11 cellular contexts compared by ENCODE assay signal in genomic region chr6:75546401-75546800, GRCh38. TPM values are rescaled to one million over a fixed set of nuclear protein-coding genes. Genes with fewer than 3 reads are reported as not detected.
DNase-seq lines count a peak whose midpoint lies in the region; ATAC-seq, FAIRE-seq and TF ChIP-seq lines count a peak whose summit lies in the region.
"Had no signal": no experiment of that assay in that cellular context is flagged by ENCODE, and none has a peak within 500 bp of the region (broad histone marks: within the 10 kb centered on the region; RNA-seq: fewer than 3 reads in every experiment).

No MANE protein-coding gene starts in this region.

- H3K9me3 ChIP-seq in adipocyte (ENCODE audit: control insufficient read depth, low read length) (no peaks in the 10 kb centered on the region), lung (ENCODE audit: control insufficient read depth in 2 of 2, insufficient read depth in 1 of 2, low read length in 1 of 2) (no peaks in the 10 kb centered on the region)

- H3K4me3 ChIP-seq in adipocyte (ENCODE audit: low read length): no peak overlapping the region
- H3K4me3 ChIP-seq in lung: no peak overlapping the region

- H3K9ac ChIP-seq in adipocyte (ENCODE audit: low read length): peak overlapping the region; percentile 57

- TF ChIP-seq CTCF in D721Med (IDR thresholded peaks at IDR 0.05; ENCODE audit: insufficient read depth, missing control alignments): peak; percentile 27
- no peak for TF ChIP-seq CTCF in lung (IDR thresholded peaks at IDR 0.05; ENCODE audit: control extremely low read depth, extremely low read depth)

- no peak for DNase-seq in D721Med (ENCODE audit: insufficient read length, low spot score)
- DNase-seq in adipocyte (ENCODE audit: low read depth): peak; percentile 79
- DNase-seq in lung (ENCODE audit: low spot score): no peak
- no peak for DNase-seq in NCI-H2227 treated with DMSO at 0.1 percent for 48 hours (lab: John Stamatoyannopoulos, UW)
- DNase-seq in C1 segment of cervical spinal cord (lab: John Stamatoyannopoulos, UW): no peak
- DNase-seq in frontal cortex (ENCODE audit: low spot score in 2 of 2): no peak
- DNase-seq in HK-2 (ENCODE audit: unreplicated experiment): no peak
- DNase-seq: activated CD8-positive, alpha-beta memory T cell treated with anti-CD3 and anti-CD28 coated beads, Interleukin-2, amount 50 U/mL, for 48 hours; NCI-H510A; nephron progenitor cell had no signal

- H3K36me3 ChIP-seq in adipocyte (ENCODE audit: control insufficient read depth, insufficient read depth, low read length, severe bottlenecking): no peaks in the 10 kb centered on the region
- H3K36me3 ChIP-seq in lung (ENCODE audit: control insufficient read depth in 2 of 2, insufficient read depth in 2 of 2, low read length in 2 of 2): no peaks in the 10 kb centered on the region

- 33 to 46% methylated on average over 2 of the region's 2 CpGs for WGBS in lung, 2 donors

- FAIRE-seq in D721Med (lab: Jason Lieb, UNC) (peak; percentile 29), frontal cortex (lab: Jason Lieb, UNC) (no peak)

- H3K27me3 ChIP-seq in adipocyte (replicated peaks; ENCODE audit: control insufficient read depth, insufficient read depth, low read length) (no peaks in the 10 kb centered on the region), lung (ENCODE audit: control insufficient read depth, insufficient read depth) (no peaks in the 10 kb centered on the region)

- ATAC-seq in HG03354 (IDR thresholded peaks at IDR 0.05; ENCODE audit: poor library complexity, severe bottlenecking, unreplicated experiment) (peak; percentile 66), lung (ENCODE audit: insufficient read depth, low FRiP score) (peak; percentile 34)

- H3K4me1 ChIP-seq in adipocyte (ENCODE audit: control insufficient read depth, insufficient read depth, low read length) (peaks cover 10% of the 10 kb centered on the region), lung (ENCODE audit: control insufficient read depth in 2 of 2, insufficient read depth in 2 of 2, low read length in 2 of 2) (no peaks in the 10 kb centered on the region)

- H3K27ac ChIP-seq in lung (ENCODE audit: low read depth in 1 of 2, low read length in 1 of 2): no peak overlapping the region

RNA-seq across cellular contexts. Expression of gene FILIP1, which starts 52.8 kb away (rescaled TPM):
- total RNA-seq in lung (10 to 100 TPM; 16.5 to 24.1 TPM), frontal cortex (2.9 TPM)
- polyA plus RNA-seq in lung: 1 to 10 TPM; 5.6 to 5.7 TPM

RNA-seq across cellular contexts. Expression of gene SENP6, which starts 55.3 kb away (rescaled TPM):
- total RNA-seq in lung (100 to 1,000 TPM in 1 of 2 donors, 10 to 100 TPM in 1; 83.5 to 209 TPM), frontal cortex (307 TPM)
- polyA plus RNA-seq in lung: 10 to 100 TPM; 28.0 to 42.2 TPM
